ENCODE assay signal across 8 cellular contexts in the genomic region with DNA sequence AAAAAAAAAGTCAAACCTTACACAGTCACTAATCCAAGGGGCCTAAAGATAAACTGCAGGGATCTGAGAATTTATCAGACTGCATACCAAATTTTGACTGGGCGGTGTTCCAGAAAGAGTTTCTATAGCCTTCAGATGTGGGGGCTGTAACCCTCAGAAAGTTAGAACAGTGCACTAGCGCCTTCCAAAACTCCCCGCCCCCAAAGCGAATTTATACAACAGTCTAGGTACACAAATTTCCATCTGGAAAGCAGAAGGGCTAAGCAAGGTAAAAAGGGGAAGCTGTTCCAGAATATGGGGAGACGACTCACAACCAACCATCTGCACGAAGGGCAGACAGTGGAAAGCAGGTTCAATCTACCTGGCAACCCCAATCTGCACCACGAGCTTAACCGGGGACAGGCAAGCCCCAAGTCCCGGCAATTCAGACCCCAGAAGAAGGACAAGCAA. TPM values are rescaled to one million over a fixed set of nuclear protein-coding genes. Genes with fewer than 3 reads are reported as not detected.
A peak's percentile ranks its signal among the peaks of the same experiment; 100 is the strongest.
DNase-seq lines count a peak whose midpoint lies in the region; ATAC-seq lines count a peak whose summit lies in the region.

No MANE protein-coding gene starts in this region.

- peak overlapping the region; percentile 56 for H3K4me3 ChIP-seq in right cardiac atrium (ENCODE audit: low read length)
- H3K4me3 ChIP-seq in skeletal muscle tissue (ENCODE audit: low read length in 3 of 3): peak overlapping the region; percentile 88 to 92 (median 92)

- peaks cover 4% of the 10 kb centered on the region for H3K27me3 Mint-ChIP-seq in activated CD4-positive, alpha-beta T cell treated with anti-CD3 and anti-CD28 coated beads, Interleukin-2, amount 10 ng/mL, durations not matched to agents 24 days and 14 days
- no peaks in the 10 kb centered on the region for H3K27me3 Mint-ChIP-seq in IgD-negative memory B cell
- peaks cover 9% of the 10 kb centered on the region for H3K27me3 Mint-ChIP-seq in activated naive CD4-positive, alpha-beta T cell treated with anti-CD3 and anti-CD28 coated beads, Interleukin-2, amount 10 ng/mL, durations not matched to agents 7 days and 5 days

- 7% methylated on average over 9 of the region's 9 CpGs for WGBS in right cardiac atrium

- CTCF ChIA-PET in activated naive CD4-positive, alpha-beta T cell treated with anti-CD3 and anti-CD28 coated beads, Interleukin-2, amount 10 ng/mL, durations not matched to agents 7 days and 5 days (lab: Charles Lee): interaction anchor here (0.9 to 4.4 kb wide), 10 partner anchors 11 to 68 kb away, joined by 3 to 22 read pairs (median 5); no protein-coding TSS in a partner anchor

- H3K27ac ChIP-seq in right cardiac atrium (ENCODE audit: low read length) (no peak overlapping the region), skeletal muscle tissue (ENCODE audit: low read depth, low read length) (peak overlapping the region; percentile 49)

- intact Hi-C loops in activated CD4-positive, alpha-beta T cell treated with anti-CD3 and anti-CD28 coated beads, Interleukin-2, amount 10 ng/mL, durations not matched to agents 24 days and 14 days (cut with micrococcal nuclease): loop anchor here (2.0 kb wide), 5 partner anchors 19 to 203 kb away; partner anchors contain the start of gene RIC1
- intact Hi-C loops in right cardiac atrium (cut with DNase I): no loop called here

- H3K27me3 ChIP-seq in right cardiac atrium (ENCODE audit: control insufficient read depth, insufficient read depth) (no peaks in the 10 kb centered on the region), skeletal muscle tissue (ENCODE audit: control insufficient read depth in 3 of 3, insufficient read depth in 3 of 3, low read length in 3 of 3) (no peaks in the 10 kb centered on the region)

- H3K4me3 Mint-ChIP-seq in activated CD4-positive, alpha-beta T cell treated with anti-CD3 and anti-CD28 coated beads, Interleukin-2, amount 10 ng/mL, durations not matched to agents 24 days and 14 days: peak overlapping the region; percentile 98
- H3K4me3 Mint-ChIP-seq in IgD-negative memory B cell: peak overlapping the region; percentile 94 to 98 (median 96)
- peak overlapping the region; percentile 93 for H3K4me3 Mint-ChIP-seq in activated naive CD4-positive, alpha-beta T cell treated with anti-CD3 and anti-CD28 coated beads, Interleukin-2, amount 10 ng/mL, durations not matched to agents 7 days and 5 days

- peak overlapping the region; percentile 84 for H3K27ac Mint-ChIP-seq in activated CD4-positive, alpha-beta T cell treated with anti-CD3 and anti-CD28 coated beads, Interleukin-2, amount 10 ng/mL, durations not matched to agents 24 days and 14 days
- peak overlapping the region; percentile 57 to 98 (median 91) for H3K27ac Mint-ChIP-seq in IgD-negative memory B cell
- H3K27ac Mint-ChIP-seq in activated naive CD4-positive, alpha-beta T cell treated with anti-CD3 and anti-CD28 coated beads, Interleukin-2, amount 10 ng/mL, durations not matched to agents 7 days and 5 days: peak overlapping the region; percentile 86

- H3K36me3 ChIP-seq in skeletal muscle tissue (ENCODE audit: control insufficient read depth in 3 of 3, insufficient read depth in 3 of 3, low read length in 3 of 3): peaks cover 0 to 4% (median 0%) of the 10 kb centered on the region in 3 donors

- no peak for DNase-seq in activated CD4-positive, alpha-beta T cell treated with anti-CD3 and anti-CD28 coated beads, Interleukin-2, amount 10 ng/mL, durations not matched to agents 24 days and 14 days
- no peak for DNase-seq in activated CD4-positive, alpha-beta T cell treated with anti-CD3 and anti-CD28 coated beads, Interleukin-2, amount 50 U/mL, for 48 hours
- peak; percentile 50 for DNase-seq in activated naive CD4-positive, alpha-beta T cell treated with anti-CD3 and anti-CD28 coated beads, Interleukin-2, amount 10 ng/mL, durations not matched to agents 7 days and 5 days
- DNase-seq in right cardiac atrium (no peak), NCI-H1417 treated with DMSO at 0.1 percent for 48 hours (lab: John Stamatoyannopoulos, UW) (no peak)

- H3K4me1 Mint-ChIP-seq in activated CD4-positive, alpha-beta T cell treated with anti-CD3 and anti-CD28 coated beads, Interleukin-2, amount 10 ng/mL, durations not matched to agents 24 days and 14 days: peaks cover 44% of the 10 kb centered on the region
- H3K4me1 Mint-ChIP-seq in IgD-negative memory B cell: peaks cover 25 to 31% (median 26%) of the 10 kb centered on the region in 3 donors
- H3K4me1 Mint-ChIP-seq in activated naive CD4-positive, alpha-beta T cell treated with anti-CD3 and anti-CD28 coated beads, Interleukin-2, amount 10 ng/mL, durations not matched to agents 7 days and 5 days: peaks cover 46% of the 10 kb centered on the region

- no peaks in the 10 kb centered on the region for H3K9me3 Mint-ChIP-seq in activated CD4-positive, alpha-beta T cell treated with anti-CD3 and anti-CD28 coated beads, Interleukin-2, amount 10 ng/mL, durations not matched to agents 24 days and 14 days
- H3K9me3 Mint-ChIP-seq in IgD-negative memory B cell: peaks cover 0 to 3% (median 0%) of the 10 kb centered on the region in 3 donors
- no peaks in the 10 kb centered on the region for H3K9me3 Mint-ChIP-seq in activated naive CD4-positive, alpha-beta T cell treated with anti-CD3 and anti-CD28 coated beads, Interleukin-2, amount 10 ng/mL, durations not matched to agents 7 days and 5 days

- H3K4me1 ChIP-seq in right cardiac atrium (ENCODE audit: control insufficient read depth, insufficient read depth, low read length): no peaks in the 10 kb centered on the region
- peaks cover 14 to 25% (median 18%) of the 10 kb centered on the region in 3 donors for H3K4me1 ChIP-seq in skeletal muscle tissue (ENCODE audit: control insufficient read depth in 3 of 3, insufficient read depth in 3 of 3, low read length in 3 of 3)

- peaks cover 28% of the 10 kb centered on the region for H3K36me3 Mint-ChIP-seq in activated CD4-positive, alpha-beta T cell treated with anti-CD3 and anti-CD28 coated beads, Interleukin-2, amount 10 ng/mL, durations not matched to agents 24 days and 14 days (ENCODE audit: low read depth)
- peaks cover 2% of the 10 kb centered on the region for H3K36me3 Mint-ChIP-seq in IgD-negative memory B cell
- peaks cover 38% of the 10 kb centered on the region for H3K36me3 Mint-ChIP-seq in activated naive CD4-positive, alpha-beta T cell treated with anti-CD3 and anti-CD28 coated beads, Interleukin-2, amount 10 ng/mL, durations not matched to agents 7 days and 5 days

- no peaks in the 10 kb centered on the region for H3K9me3 ChIP-seq in right cardiac atrium (ENCODE audit: control insufficient read depth, low read length)
- no peaks in the 10 kb centered on the region for H3K9me3 ChIP-seq in skeletal muscle tissue (ENCODE audit: control insufficient read depth in 3 of 3, low read length in 3 of 3)

- no peak for ATAC-seq in right cardiac atrium
- no peak for ATAC-seq in HG02610 (IDR thresholded peaks at IDR 0.05; ENCODE audit: unreplicated experiment)

- H3K9ac ChIP-seq in skeletal muscle tissue (ENCODE audit: low read depth in 1 of 3, low read length in 3 of 3): peak overlapping the region; percentile 82 to 90 (median 86)

RNA-seq across cellular contexts. Expression of gene ERMP1, which starts 0.8 kb away (rescaled TPM):
- total RNA-seq in activated CD4-positive, alpha-beta T cell treated with anti-CD3 and anti-CD28 coated beads, Interleukin-2, amount 10 ng/mL, durations not matched to agents 24 days and 14 days: 17.3 and 18.0 TPM in 2 replicates
- polyA plus RNA-seq in IgD-negative memory B cell (6.7 TPM), right cardiac atrium (8.6 TPM)
- total RNA-seq in right cardiac atrium (10 to 100 TPM; 13.3 to 26.8 (median 21.9) TPM), skeletal muscle tissue (11.0 TPM)

RNA-seq across cellular contexts. Expression of gene MLANA, which starts 58.6 kb away (rescaled TPM):
- not detected in 2 replicates for total RNA-seq in activated CD4-positive, alpha-beta T cell treated with anti-CD3 and anti-CD28 coated beads, Interleukin-2, amount 10 ng/mL, durations not matched to agents 24 days and 14 days
- polyA plus RNA-seq in IgD-negative memory B cell: not detected
- not detected for total RNA-seq in right cardiac atrium
- polyA plus RNA-seq in right cardiac atrium: not detected
- total RNA-seq in skeletal muscle tissue: not detected
